Comparison of ENCODE assay signal across 1 cellular context in the genomic region with DNA sequence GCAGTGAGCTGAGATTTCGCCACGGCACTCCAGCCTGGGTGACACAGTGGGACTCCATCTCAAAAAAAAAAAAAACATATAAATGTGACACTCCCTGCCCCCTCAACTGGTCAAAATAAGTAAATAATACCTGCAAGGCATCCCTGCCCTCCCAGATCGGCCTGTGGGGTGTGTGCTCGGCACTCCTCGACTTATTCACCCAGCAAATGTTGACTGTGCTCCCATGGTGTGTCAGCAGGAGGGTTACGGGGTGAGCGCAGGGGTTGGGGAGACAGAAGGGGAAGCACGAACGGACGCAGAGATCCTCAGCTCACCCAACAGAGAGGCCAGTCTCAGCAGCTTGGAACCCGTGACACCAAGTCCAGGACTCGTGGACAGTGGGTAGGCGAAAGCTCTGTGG.
TF ChIP-seq lines count a peak whose summit lies in the region.

No MANE protein-coding gene starts in this region.

TF ChIP-seq in IMR-90, 13 proteins besides CTCF, POLR2A, EP300 and RAD21:
- TF ChIP-seq BHLHE40 (IDR thresholded peaks at IDR 0.05; ENCODE audit: low read depth, low read length): no peak
- no peak for TF ChIP-seq MAZ (IDR thresholded peaks at IDR 0.05; ENCODE audit: borderline replicate concordance, low read depth, low read length)
- TF ChIP-seq MXI1 (IDR thresholded peaks at IDR 0.05; ENCODE audit: borderline replicate concordance, low read depth, low read length): no peak
- TF ChIP-seq, protein P1, sequence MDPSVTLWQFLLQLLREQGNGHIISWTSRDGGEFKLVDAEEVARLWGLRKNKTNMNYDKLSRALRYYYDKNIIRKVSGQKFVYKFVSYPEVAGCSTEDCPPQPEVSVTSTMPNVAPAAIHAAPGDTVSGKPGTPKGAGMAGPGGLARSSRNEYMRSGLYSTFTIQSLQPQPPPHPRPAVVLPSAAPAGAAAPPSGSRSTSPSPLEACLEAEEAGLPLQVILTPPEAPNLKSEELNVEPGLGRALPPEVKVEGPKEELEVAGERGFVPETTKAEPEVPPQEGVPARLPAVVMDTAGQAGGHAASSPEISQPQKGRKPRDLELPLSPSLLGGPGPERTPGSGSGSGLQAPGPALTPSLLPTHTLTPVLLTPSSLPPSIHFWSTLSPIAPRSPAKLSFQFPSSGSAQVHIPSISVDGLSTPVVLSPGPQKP (IDR thresholded peaks at IDR 0.05; ENCODE audit: borderline replicate concordance, low read depth, low read length): no peak
